ENCODE assay signal across 1 cellular context in genomic region chr6:35343092-35343834, GRCh38.
TF ChIP-seq lines count a peak whose summit lies in the region.

No MANE protein-coding gene starts in this region.

TF ChIP-seq in liver, 16 proteins besides CTCF, POLR2A, EP300 and RAD21 (continued from another document):
- TF ChIP-seq REST (IDR thresholded peaks at IDR 0.05) (no peak), MAX (IDR thresholded peaks at IDR 0.05) (no peak), TAF1 (conservative IDR thresholded peaks at IDR 0.05) (no peak), EGR1 (IDR thresholded peaks at IDR 0.05; ENCODE audit: low read depth in 2 of 2) (no peak)
